ENCODE assay signal across 8 cellular contexts in genomic region chr19:35994868-35995654, GRCh38.
DNase-seq lines count a peak whose midpoint lies in the region; ATAC-seq lines count a peak whose summit lies in the region.

Gene SDHAF1, plus strand, starts transcription at chr19:35995188. Its CDS starts 87 bp downstream, at chr19:35995275.

- ATAC-seq in GM19043 (IDR thresholded peaks at IDR 0.05; ENCODE audit: low read depth, unreplicated experiment) (peak; percentile 80), HG03432 (IDR thresholded peaks at IDR 0.05; ENCODE audit: unreplicated experiment) (peak; percentile 81)

- peak; percentile 99 for DNase-seq in Ammon's horn (ENCODE audit: low spot score)
- DNase-seq in NCI-H510A treated with DMSO at 0.1 percent for 48 hours (lab: John Stamatoyannopoulos, UW): peak; percentile 89
- peak; percentile 93 for DNase-seq in activated CD4-positive, alpha-beta T cell treated with anti-CD3 and anti-CD28 coated beads for 4 hours
- DNase-seq in stimulated activated CD4-positive, alpha-beta T cell treated with anti-CD3 and anti-CD28 coated beads, Interleukin-1b, Interleukin-23, amount 100 ng/mL, for 4 hours (ENCODE audit: low read depth in 2 of 2): peak; percentile 85 to 89

- H3K27me3 ChIP-seq in layer of hippocampus (ENCODE audit: control insufficient read depth, insufficient read depth, low read length): no peaks in the 10 kb centered on the region

- H3K27ac ChIP-seq in cingulate gyrus (ENCODE audit: low read depth, low read length) (peak within 1 kb of the TSS; percentile 79), layer of hippocampus (ENCODE audit: low read depth, low read length) (peak within 1 kb of the TSS; percentile 49)

Comparison
In these comparisons a context has a peak if more than half of its experiments do, and no peak if none do; other contexts are left out.
1. Peak in every context shown above with its lines: DNase-seq, ATAC-seq and H3K27ac ChIP-seq.